In genomic region chr22:36629320-36629719, GRCh38 we compare ENCODE assay signal across 3 cellular contexts.
TF ChIP-seq lines count a peak whose summit lies in the region.

No MANE protein-coding gene starts in this region.

TF ChIP-seq in HEK293, 187 proteins besides CTCF, POLR2A, EP300 and RAD21 (continued from another document):
- TF ChIP-seq ZNF518A (tag by site-specific recombination; conservative IDR thresholded peaks at IDR 0.05; ENCODE audit: low read depth) (no peak), ZBTB17 (tag by site-specific recombination; IDR thresholded peaks at IDR 0.05) (peak; percentile 81), ZNF530 (tag by site-specific recombination; IDR thresholded peaks at IDR 0.05; ENCODE audit: low read depth) (no peak), ZSCAN4 (tag by site-specific recombination; IDR thresholded peaks at IDR 0.05) (peak; percentile 81), ZNF366 (tag by site-specific recombination; conservative IDR thresholded peaks at IDR 0.05) (0 out of 2 replicates have a peak, but pooled peaks have one; percentile 16), ZNF174 (tag by site-specific recombination; IDR thresholded peaks at IDR 0.05) (no peak), ZNF341 (tag by site-specific recombination; IDR thresholded peaks at IDR 0.05; ENCODE audit: low read depth) (no peak), ZNF266 (tag by site-specific recombination; IDR thresholded peaks at IDR 0.05; ENCODE audit: low read depth) (0 out of 2 replicates have a peak, but pooled peaks have one; percentile 42)

TF ChIP-seq in WTC11, 78 proteins besides CTCF, POLR2A, EP300 and RAD21 (continued from another document):
- TF ChIP-seq ZNF671 (CRISPR knock-in tag; IDR thresholded peaks at IDR 0.05): no peak
- TF ChIP-seq PRDM15 (CRISPR knock-in tag; IDR thresholded peaks at IDR 0.05): no peak
- no peak for TF ChIP-seq IRF2 (CRISPR knock-in tag; IDR thresholded peaks at IDR 0.05; ENCODE audit: borderline replicate concordance, low read depth)
- no peak for TF ChIP-seq ETV6 (CRISPR knock-in tag; IDR thresholded peaks at IDR 0.05)
- TF ChIP-seq NR1H2 (CRISPR knock-in tag; IDR thresholded peaks at IDR 0.05): no peak

TF ChIP-seq in H1, 55 proteins besides CTCF, POLR2A, EP300 and RAD21 (continued from another document):
- no peak for TF ChIP-seq KDM5A (IDR thresholded peaks at IDR 0.05; ENCODE audit: low read length)
- no peak for TF ChIP-seq BACH1 (IDR thresholded peaks at IDR 0.05; ENCODE audit: low read length)
- no peak for TF ChIP-seq GTF2F1 (IDR thresholded peaks at IDR 0.05; ENCODE audit: borderline replicate concordance, low read depth, low read length)
- no peak for TF ChIP-seq RNF2 (IDR thresholded peaks at IDR 0.05; ENCODE audit: borderline replicate concordance, low read depth, low read length, missing control alignments, poor library complexity, severe bottlenecking)
- TF ChIP-seq CREB1 (IDR thresholded peaks at IDR 0.05): no peak
- no peak for TF ChIP-seq SIN3A (conservative IDR thresholded peaks at IDR 0.05 in 1 of 2, IDR thresholded peaks at IDR 0.05 in 1 of 2; ENCODE audit: low read depth in 1 of 2, low read length in 2 of 2)
- no peak for TF ChIP-seq ZNF274 (IDR thresholded peaks at IDR 0.05; ENCODE audit: borderline replicate concordance, extremely low read depth, low read length)
- TF ChIP-seq PHF8 (conservative IDR thresholded peaks at IDR 0.05; ENCODE audit: low read depth, low read length): no peak
- TF ChIP-seq JUND (IDR thresholded peaks at IDR 0.05; ENCODE audit: low read length): no peak
- no peak for TF ChIP-seq CTBP2 (IDR thresholded peaks at IDR 0.05; ENCODE audit: borderline replicate concordance, insufficient read depth, insufficient read length, low read length)
- no peak for TF ChIP-seq CHD2 (IDR thresholded peaks at IDR 0.05; ENCODE audit: low read length)
- TF ChIP-seq POU5F1 (IDR thresholded peaks at IDR 0.05; ENCODE audit: low read depth, low read length): no peak
- TF ChIP-seq KDM1A (IDR thresholded peaks at IDR 0.05; ENCODE audit: borderline replicate concordance, low read length): no peak
- TF ChIP-seq EGR1 (IDR thresholded peaks at IDR 0.05; ENCODE audit: borderline replicate concordance, low read depth, low read length): no peak
- TF ChIP-seq SRF (IDR thresholded peaks at IDR 0.05; ENCODE audit: low read depth, low read length): no peak
- TF ChIP-seq SUZ12 (IDR thresholded peaks at IDR 0.05; ENCODE audit: low read length): no peak
- TF ChIP-seq NANOG (IDR thresholded peaks at IDR 0.05; ENCODE audit: insufficient read depth, low read depth, low read length, poor library complexity, severe bottlenecking): no peak
